ENCODE assay signal across 14 cellular contexts in the genomic region with DNA sequence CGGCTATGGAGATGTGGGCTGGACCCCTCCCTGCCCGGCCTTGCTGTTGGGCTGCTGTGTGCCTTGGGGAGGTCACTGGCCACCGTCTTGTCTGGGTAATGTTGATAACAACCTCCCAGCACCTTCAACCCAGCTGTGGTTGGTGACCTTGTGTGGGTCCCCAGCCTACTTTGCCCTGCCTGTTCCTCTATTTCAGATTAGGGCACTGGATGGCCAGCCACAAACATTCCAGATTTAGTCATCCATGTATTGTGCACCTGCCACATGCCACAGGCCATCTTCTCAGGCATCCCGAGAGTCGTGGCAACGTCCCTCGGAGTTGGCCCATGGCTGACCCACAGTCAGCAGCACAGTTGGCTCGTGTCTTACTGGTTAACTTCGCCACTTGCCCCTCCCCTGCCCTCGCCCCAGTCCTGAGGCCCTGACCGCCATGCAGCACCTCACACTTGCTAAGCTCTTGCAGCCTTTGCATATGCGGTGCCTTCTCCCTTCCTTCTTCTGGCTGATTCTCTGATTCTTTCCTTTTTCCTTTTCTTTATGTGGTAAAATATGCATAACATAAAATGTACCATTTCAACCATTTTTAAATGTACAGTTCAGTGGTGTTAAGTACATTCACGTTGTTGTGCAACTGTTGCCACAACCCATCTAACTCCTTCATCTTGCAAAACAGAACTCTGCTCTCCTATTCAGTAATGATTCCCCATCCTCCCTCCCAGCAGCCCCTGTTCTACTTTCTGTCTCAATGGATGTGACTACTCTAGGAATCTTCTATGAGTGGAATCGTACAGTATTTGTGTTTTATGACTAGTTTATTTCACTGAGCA.
"Had no signal": no experiment of that assay in that cellular context is flagged by ENCODE, and none has a peak within 500 bp of the region (broad histone marks: within the 10 kb centered on the region; RNA-seq: fewer than 3 reads in every experiment).

No MANE protein-coding gene starts in this region.

- DNase-seq: activated CD4-positive, alpha-beta T cell treated with anti-CD3 and anti-CD28 coated beads, Interleukin-2, amount 50 U/mL, for 1 hour; activated naive CD4-positive, alpha-beta T cell; activated naive CD8-positive, alpha-beta T cell treated with anti-CD3 and anti-CD28 coated beads, Interleukin-2, amount 10 ng/mL, durations not matched to agents 7 days and 5 days; anterior cingulate cortex; brain microvascular endothelial cell; cortex of kidney; effector CD4-positive, alpha-beta T cell; esophagus squamous epithelium; hypothalamus; kidney glomerular epithelial cell; T-helper 2 cell had no signal

- ATAC-seq: activated CD4-positive, CD25-positive, alpha-beta regulatory T cell treated with anti-CD3 and anti-CD28 coated beads, Interleukin-2, amount 50 U/mL, for 24 hours; pancreas; stimulated activated effector memory CD8-positive, alpha-beta T cell treated with anti-CD3 and anti-CD28 coated beads, Interleukin-12 subunit alpha, Interleukin-12 subunit beta, amount 100 ng/mL, for 72 hours had no signal
